17 cellular contexts compared by ENCODE assay signal in the genomic region with DNA sequence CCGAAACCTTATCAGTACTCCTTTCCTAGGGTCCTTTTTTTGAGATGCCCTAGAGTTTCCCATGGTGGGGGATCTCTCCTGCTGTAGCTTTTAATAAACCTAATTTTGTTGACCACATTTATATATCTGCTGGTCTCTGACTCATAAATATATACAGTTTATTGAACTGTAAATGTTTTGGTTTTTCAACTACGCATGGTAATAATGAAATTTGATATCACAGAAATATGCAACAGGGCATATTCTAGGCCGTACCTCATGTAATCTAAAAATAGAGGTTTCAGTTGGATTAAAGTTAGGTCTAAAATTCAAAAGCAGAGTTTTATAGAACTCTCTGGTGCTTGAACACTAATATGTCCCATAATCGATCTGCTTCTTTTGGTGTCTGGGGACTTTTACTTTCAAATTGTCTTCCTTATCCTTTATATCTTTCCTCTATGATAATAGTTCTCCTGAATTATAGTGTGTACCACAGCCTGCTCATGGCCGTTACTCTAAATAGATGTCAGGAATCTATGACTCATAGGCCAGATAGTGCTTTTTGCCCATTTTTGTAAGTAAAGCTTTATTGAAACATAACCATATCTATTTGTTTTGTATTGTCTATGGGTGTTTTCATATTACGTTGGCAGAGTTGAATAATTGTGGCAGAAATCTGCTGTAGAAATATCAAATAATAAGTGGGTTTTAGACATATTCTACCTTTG.
"Had no signal": no experiment of that assay in that cellular context is flagged by ENCODE, and none has a peak within 500 bp of the region (broad histone marks: within the 10 kb centered on the region; RNA-seq: fewer than 3 reads in every experiment).

No MANE protein-coding gene starts in this region.

- H3K27me3 ChIP-seq: testis, upper lobe of right lung had no signal

- H3K9me3 ChIP-seq: testis, upper lobe of right lung had no signal

- DNase-seq: activated CD4-positive, alpha-beta memory T cell treated with anti-CD3 and anti-CD28 coated beads for 36 hours; activated CD4-positive, alpha-beta T cell treated with anti-CD3 and anti-CD28 coated beads for 1 hour; activated effector memory CD4-positive, alpha-beta T cell treated with anti-CD3 and anti-CD28 coated beads, Interleukin-2, amount 50 U/mL, for 16 hours; activated T-cell treated with anti-CD3 and anti-CD28 coated beads, Interleukin-2, amount 50 U/mL, for 4 hours; anterior cingulate cortex; hippocampal formation; midbrain; naive thymus-derived CD4-positive, alpha-beta T cell; retina; stimulated activated CD4-positive, alpha-beta T cell treated with anti-CD3 and anti-CD28 coated beads, Interleukin-15, amount 100 ng/mL, for 24 hours; stimulated activated CD4-positive, alpha-beta T cell treated with anti-CD3 and anti-CD28 coated beads, Interleukin-4, amount 100 ng/mL, for 4 hours; stimulated activated naive CD8-positive, alpha-beta T cell treated with anti-CD3 and anti-CD28 coated beads, Interleukin-15, amount 100 ng/mL, for 72 hours; T-helper 17 cell; testis; upper lobe of right lung had no signal

- FAIRE-seq: colon, endothelial cell of umbilical vein had no signal

- H3K27ac ChIP-seq: testis, upper lobe of right lung had no signal

- ATAC-seq: activated T-cell treated with anti-CD3 and anti-CD28 coated beads, Interleukin-2, amount 50 U/mL, for 4 hours; stimulated activated naive CD8-positive, alpha-beta T cell treated with anti-CD3 and anti-CD28 coated beads, Interleukin-15, amount 100 ng/mL, for 72 hours; T-helper 17 cell; upper lobe of right lung had no signal

- H3K4me1 ChIP-seq: testis, upper lobe of right lung had no signal

- H3K4me3 ChIP-seq: testis, upper lobe of right lung had no signal

- H3K36me3 ChIP-seq: upper lobe of right lung had no signal
